34 cellular contexts compared by ENCODE assay signal in the genomic region with DNA sequence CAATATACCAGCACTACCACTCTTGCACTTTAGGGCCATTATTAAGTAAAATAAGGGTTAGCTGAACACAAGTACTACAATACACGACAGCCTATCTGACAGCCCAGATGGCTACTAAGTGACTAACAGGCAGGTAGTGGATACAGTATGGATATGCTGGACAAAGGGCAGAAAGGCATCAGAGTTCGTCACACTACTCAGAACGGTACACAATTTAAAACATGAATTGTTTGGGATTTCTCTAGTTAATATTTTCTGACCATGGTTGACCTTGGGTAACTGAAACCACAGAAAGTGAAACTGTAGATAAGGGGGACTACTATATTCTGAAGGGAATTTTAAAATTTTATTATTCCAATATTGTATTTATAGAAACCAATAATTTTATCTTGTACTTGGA.
"Had no signal": no experiment of that assay in that cellular context is flagged by ENCODE, and none has a peak within 500 bp of the region (broad histone marks: within the 10 kb centered on the region; RNA-seq: fewer than 3 reads in every experiment).

No MANE protein-coding gene starts in this region.

- H3K27me3 Mint-ChIP-seq: activated CD4-positive, alpha-beta memory T cell treated with anti-CD3 and anti-CD28 coated beads for 36 hours; activated naive CD4-positive, alpha-beta T cell treated with anti-CD3 and anti-CD28 coated beads, Interleukin-2, amount 10 ng/mL, durations not matched to agents 7 days and 5 days had no signal

- H3K36me3 Mint-ChIP-seq: activated CD4-positive, alpha-beta memory T cell treated with anti-CD3 and anti-CD28 coated beads for 36 hours; activated naive CD4-positive, alpha-beta T cell treated with anti-CD3 and anti-CD28 coated beads, Interleukin-2, amount 10 ng/mL, durations not matched to agents 7 days and 5 days; activated naive CD8-positive, alpha-beta T cell; brain had no signal

- H3K27ac ChIP-seq: VCaP had no signal

- H3K9me3 Mint-ChIP-seq: activated naive CD4-positive, alpha-beta T cell treated with anti-CD3 and anti-CD28 coated beads, Interleukin-2, amount 10 ng/mL, durations not matched to agents 7 days and 5 days; activated T-helper 1 cell treated with anti-CD3 and anti-CD28 coated beads, Interleukin-12 subunit alpha, Interleukin-12 subunit beta, Interleukin-2, Interleukin-4 antibody, amounts not matched to agents 30 ng/mL and 10 ng/mL and 1 ng/mL, durations not matched to agents 14 hours and 24 hours and 36 hours had no signal

- H3K27ac Mint-ChIP-seq: activated B cell treated with CpG ODN at 0.5 μM for 24 hours; activated CD4-positive, alpha-beta memory T cell treated with anti-CD3 and anti-CD28 coated beads for 36 hours; activated naive CD4-positive, alpha-beta T cell treated with anti-CD3 and anti-CD28 coated beads, Interleukin-2, amount 10 ng/mL, durations not matched to agents 7 days and 5 days; activated naive CD8-positive, alpha-beta T cell; activated naive CD8-positive, alpha-beta T cell treated with anti-CD3 and anti-CD28 coated beads, Interleukin-2, amount 50 U/mL, for 24 hours; activated T-helper 1 cell treated with anti-CD3 and anti-CD28 coated beads, Interleukin-12 subunit alpha, Interleukin-12 subunit beta, Interleukin-2, Interleukin-4 antibody, amounts not matched to agents 30 ng/mL and 10 ng/mL and 1 ng/mL, durations not matched to agents 14 hours and 24 hours and 36 hours; brain had no signal

- ATAC-seq: activated naive CD8-positive, alpha-beta T cell treated with anti-CD3 and anti-CD28 coated beads, Interleukin-2, amount 50 U/mL, for 24 hours; activated T-cell treated with anti-CD3 and anti-CD28 coated beads, Interleukin-2, amount 50 U/mL, for 4 hours; PC-3 had no signal

- FAIRE-seq: bronchial epithelial cell had no signal

- H3K4me3 Mint-ChIP-seq: activated B cell treated with CpG ODN at 0.5 μM for 24 hours; activated CD4-positive, alpha-beta memory T cell treated with anti-CD3 and anti-CD28 coated beads for 36 hours; activated naive CD4-positive, alpha-beta T cell treated with anti-CD3 and anti-CD28 coated beads, Interleukin-2, amount 10 ng/mL, durations not matched to agents 7 days and 5 days; activated naive CD8-positive, alpha-beta T cell; activated naive CD8-positive, alpha-beta T cell treated with anti-CD3 and anti-CD28 coated beads, Interleukin-2, amount 50 U/mL, for 24 hours; activated T-cell treated with anti-CD3 and anti-CD28 coated beads, Interleukin-2, amount 50 U/mL, for 4 hours; activated T-helper 1 cell treated with anti-CD3 and anti-CD28 coated beads, Interleukin-12 subunit alpha, Interleukin-12 subunit beta, Interleukin-2, Interleukin-4 antibody, amounts not matched to agents 30 ng/mL and 10 ng/mL and 1 ng/mL, durations not matched to agents 14 hours and 24 hours and 36 hours; brain had no signal

- H3K4me1 Mint-ChIP-seq: activated naive CD4-positive, alpha-beta T cell treated with anti-CD3 and anti-CD28 coated beads, Interleukin-2, amount 10 ng/mL, durations not matched to agents 7 days and 5 days; activated naive CD8-positive, alpha-beta T cell treated with anti-CD3 and anti-CD28 coated beads, Interleukin-2, amount 50 U/mL, for 24 hours; brain had no signal

- DNase-seq: activated B cell treated with CpG ODN at 0.5 μM for 24 hours; activated CD4-positive, alpha-beta memory T cell treated with anti-CD3 and anti-CD28 coated beads for 36 hours; activated CD4-positive, alpha-beta T cell treated with anti-CD3 and anti-CD28 coated beads for 4 hours; activated CD4-positive, alpha-beta T cell treated with anti-CD3 and anti-CD28 coated beads, Interleukin-2, amount 50 U/mL, for 1 hour; activated CD4-positive, CD25-positive, alpha-beta regulatory T cell treated with anti-CD3 and anti-CD28 coated beads, Interleukin-2, amount 50 U/mL, for 72 hours; activated CD8-positive, alpha-beta memory T cell treated with anti-CD3 and anti-CD28 coated beads, Interleukin-2, amount 50 U/mL, for 4 hours; activated effector memory CD4-positive, alpha-beta T cell treated with Interleukin-2 at 50 U/mL for 16 hours; activated naive CD4-positive, alpha-beta T cell treated with anti-CD3 and anti-CD28 coated beads, Interleukin-2, amount 10 ng/mL, durations not matched to agents 7 days and 5 days; activated naive CD8-positive, alpha-beta T cell treated with anti-CD3 and anti-CD28 coated beads, Interleukin-2, amount 50 U/mL, for 24 hours; activated T-cell treated with anti-CD3 and anti-CD28 coated beads for 4 hours; activated T-cell treated with anti-CD3 and anti-CD28 coated beads, Interleukin-2, amount 50 U/mL, for 4 hours; anterior cingulate cortex; caudate nucleus; cerebellar nuclear complex; NCI-H1105; NCI-H1417 treated with DMSO at 0.1 percent for 48 hours; NCI-H187 treated with DMSO at 0.1 percent for 48 hours; NCI-H2081; NCI-H2171 treated with DMSO at 0.1 percent for 48 hours; NCI-H226; NCI-H524 treated with DMSO at 0.1 percent for 48 hours; NCI-H748 treated with DMSO at 0.1 percent for 48 hours; NK-92 treated with Interleukin-12 subunit alpha and Interleukin-12 subunit beta, amount 100 ng/mL, for 24 hours; PC-3; Right ventricle myocardium superior; SW 1271; T-helper 1 cell; T-helper 2 cell; T-helper 9 cell had no signal
